In genomic region chr12:132634411-132634990, GRCh38 we compare ENCODE assay signal across 1 cellular context.
A peak's percentile ranks its signal among the peaks of the same experiment; 100 is the strongest.
TF ChIP-seq lines count a peak whose summit lies in the region.

No MANE protein-coding gene starts in this region.

TF ChIP-seq in K562, 482 proteins besides CTCF, POLR2A, EP300 and RAD21:
- TF ChIP-seq ZNF143 (CRISPR knock-in tag; IDR thresholded peaks at IDR 0.05) (no peak), RBM22 (IDR thresholded peaks at IDR 0.05; ENCODE audit: low read depth, low read length, poor library complexity, severe bottlenecking) (peak; percentile 38)
